Comparison of ENCODE assay signal across 8 cellular contexts in genomic region chr14:24332094-24332983, GRCh38. TPM values are rescaled to one million over a fixed set of nuclear protein-coding genes. Genes with fewer than 3 reads are reported as not detected.
DNase-seq lines count a peak whose midpoint lies in the region; ATAC-seq, FAIRE-seq and TF ChIP-seq lines count a peak whose summit lies in the region.

No MANE protein-coding gene starts in this region.

- H3K27ac ChIP-seq in WERI-Rb-1: no peak overlapping the region
- H3K27ac ChIP-seq in mammary epithelial cell (ENCODE audit: insufficient read depth, low read depth, low read length): no peak overlapping the region
- no peak overlapping the region for H3K27ac ChIP-seq in keratinocyte (ENCODE audit: control insufficient read depth, insufficient read depth, low read length)

- H3K9me3 ChIP-seq in WERI-Rb-1 (ENCODE audit: severe bottlenecking) (no peaks in the 10 kb centered on the region), mammary epithelial cell (replicated peaks; ENCODE audit: insufficient read depth, low read length) (no peaks in the 10 kb centered on the region), keratinocyte (ENCODE audit: control insufficient read depth, low read depth, low read length) (no peaks in the 10 kb centered on the region)

- H3K36me3 ChIP-seq in WERI-Rb-1 (no peaks in the 10 kb centered on the region), mammary epithelial cell (ENCODE audit: insufficient read depth, low read length) (no peaks in the 10 kb centered on the region), keratinocyte (ENCODE audit: control insufficient read depth in 2 of 2, extremely low read depth in 1 of 2, insufficient read depth in 2 of 2, low read length in 2 of 2) (peaks cover 0 to 2% of the 10 kb centered on the region in 2 experiments)

- peak; percentile 70 for FAIRE-seq in keratinocyte (lab: Jason Lieb, UNC)

- H3K79me2 ChIP-seq in mammary epithelial cell (ENCODE audit: insufficient read depth, low read length) (no peaks in the 10 kb centered on the region), keratinocyte (ENCODE audit: control insufficient read depth, insufficient read depth, low read length) (no peaks in the 10 kb centered on the region)

- no TSS peak for BruUV-seq in mammary epithelial cell (replicated peaks; lab: Mats Ljungman, UMichigan)

- H2AFZ ChIP-seq in mammary epithelial cell (ENCODE audit: low read depth, low read length): peak overlapping the region; percentile 94
- H2AFZ ChIP-seq in keratinocyte (ENCODE audit: control insufficient read depth, low read length): peak overlapping the region; percentile 44

- H3K9ac ChIP-seq in mammary epithelial cell (ENCODE audit: insufficient read depth, low read length) (no peak overlapping the region), keratinocyte (ENCODE audit: control insufficient read depth, extremely low read depth, insufficient read depth, low read length) (no peak overlapping the region)

- H3K4me2 ChIP-seq in mammary epithelial cell (ENCODE audit: insufficient read depth, low read depth, low read length): peak overlapping the region; percentile 91
- peak overlapping the region; percentile 52 for H3K4me2 ChIP-seq in keratinocyte (ENCODE audit: control insufficient read depth, extremely low read depth, insufficient read depth, low read depth, low read length)

- DNase-seq in SIG-M5 treated with dmso at 0.1 percent for 504 hours (lab: John Stamatoyannopoulos, UW; ENCODE audit: unreplicated experiment) (peak; percentile 73), SIG-M5 (lab: John Stamatoyannopoulos, UW) (no peak), NCI-H1694 (lab: John Stamatoyannopoulos, UW) (peak; percentile 71), WERI-Rb-1 (peak; percentile 69), mammary epithelial cell (peak; percentile 63), keratinocyte (ENCODE audit: low read depth, low spot score) (no peak)
- DNase-seq in stimulated activated CD4-positive, alpha-beta T cell treated with anti-CD3 and anti-CD28 coated beads, Interleukin-1b, Interleukin-23, amount 100 ng/mL, for 4 hours (ENCODE audit: low read depth in 2 of 2): peak; percentile 60 to 78

- CTCF ChIA-PET in mammary epithelial cell (lab: Charles Lee; ENCODE audit: low non-redundant PET): interaction anchor here (0.5 to 1.0 kb wide), 3 partner anchors 16 to 99 kb away, joined by 4 to 10 read pairs (median 5); no protein-coding TSS in a partner anchor

- H3K4me1 ChIP-seq in mammary epithelial cell (ENCODE audit: insufficient read depth, low read length) (peaks cover 22% of the 10 kb centered on the region), keratinocyte (ENCODE audit: control insufficient read depth, extremely low read depth, insufficient read depth, low read length) (peaks cover 22% of the 10 kb centered on the region)

- H3K9me1 ChIP-seq in keratinocyte (ENCODE audit: control insufficient read depth, extremely low read depth, insufficient read depth, low read length): no peaks in the 10 kb centered on the region

- 9% methylated on average over 24 of the region's 62 CpGs for WGBS in mammary epithelial cell (ENCODE audit: low coverage, missing lambda C conversion rate)

- dilution Hi-C loops in mammary epithelial cell (cut with HindIII; ENCODE audit: low sequenced_read_pairs) (loop anchor here (5.0 to 10.0 kb wide), 3 partner anchors 35 to 82 kb away; partner anchors contain the start of gene NFATC4), keratinocyte (cut with MboI; ENCODE audit: extremely low pct_ligation_motif_present, low sequenced_read_pairs) (no loop called here)

- TF ChIP-seq CTCF in WERI-Rb-1 (IDR thresholded peaks at IDR 0.05; ENCODE audit: low read depth, low read length) (peak; percentile 77), mammary epithelial cell (conservative IDR thresholded peaks at IDR 0.05 in 1 of 2, IDR thresholded peaks at IDR 0.05 in 1 of 2; ENCODE audit: extremely low read depth in 1 of 2, insufficient read depth in 1 of 2, low read depth in 1 of 2, low read length in 2 of 2) (peak; percentile 74 to 82), keratinocyte (optimal IDR thresholded peaks at IDR 0.05 in 1 of 3, IDR thresholded peaks at IDR 0.05 in 1 of 3, conservative IDR thresholded peaks at IDR 0.05 in 1 of 3; ENCODE audit: extremely low read depth in 1 of 3, insufficient read depth in 2 of 3, low read length in 3 of 3) (peak; percentile 77 to 94 (median 91))

- no peaks in the 10 kb centered on the region for H4K20me1 ChIP-seq in mammary epithelial cell (ENCODE audit: insufficient read depth, low read length)
- no peaks in the 10 kb centered on the region for H4K20me1 ChIP-seq in keratinocyte (ENCODE audit: control insufficient read depth, extremely low read depth, insufficient read depth, low read length)

- H3K27me3 ChIP-seq in WERI-Rb-1 (ENCODE audit: insufficient read depth, low read depth, severe bottlenecking): peaks cover 2% of the 10 kb centered on the region
- peaks cover 13% of the 10 kb centered on the region for H3K27me3 ChIP-seq in mammary epithelial cell (ENCODE audit: insufficient read depth, low read length)
- peaks cover 13% of the 10 kb centered on the region for H3K27me3 ChIP-seq in keratinocyte (ENCODE audit: control insufficient read depth, extremely low read depth, insufficient read depth, low read length)

- in situ Hi-C loops in mammary epithelial cell (cut with MboI; ENCODE audit: low sequenced_read_pairs in 2 of 2): loop anchor here (5.0 kb wide), 1 partner anchor 100 kb away; no protein-coding TSS in a partner anchor

- intact Hi-C loops in mammary epithelial cell (cut with micrococcal nuclease): loop anchor here (1.0 to 10.0 kb wide), 3 partner anchors 89 to 358 kb away; no protein-coding TSS in a partner anchor

- H3K4me3 ChIP-seq in WERI-Rb-1 (ENCODE audit: low read depth, low read length): no peak overlapping the region
- H3K4me3 ChIP-seq in mammary epithelial cell (replicated peaks in 1 of 3; ENCODE audit: insufficient read depth in 1 of 3, low read depth in 2 of 3, low read length in 3 of 3): peak overlapping the region in 2 of 3 experiments; percentile 9 to 28
- H3K4me3 ChIP-seq in keratinocyte (ENCODE audit: control insufficient read depth in 2 of 3, extremely low read depth in 1 of 3, insufficient read depth in 2 of 3, low read depth in 1 of 3, low read length in 3 of 3): peak overlapping the region in 1 of 3 experiments; percentile 15

- peak; percentile 88 for ATAC-seq in HG02885 (IDR thresholded peaks at IDR 0.05; ENCODE audit: poor library complexity, unreplicated experiment)

RNA-seq across cellular contexts. Expression of gene ADCY4, which starts 2.5 kb away (rescaled TPM):
- under 1 TPM; 0.21 to 0.83 TPM for total RNA-seq in mammary epithelial cell
- polyA plus RNA-seq in mammary epithelial cell (0.10 TPM), keratinocyte (0.21 to 0.44 TPM (median 0.23 TPM) in 3 replicates)
- polyA minus RNA-seq in mammary epithelial cell (not detected), keratinocyte (0.20 to 0.32 TPM in 2 of 3 replicates, not detected in the other)
- polyA plus RNA-seq in keratinocyte (2011; ENCODE audit: low read depth): 0.92 TPM
- polyA plus RNA-seq in keratinocyte (2011; cell fraction: cytosol; rRNA removed): 0.05 and 0.16 TPM in 2 replicates
- 4.1 and 5.3 TPM in 2 replicates for polyA plus RNA-seq in keratinocyte (2011; cell fraction: nucleus; rRNA removed)
- 0.29 and 0.69 TPM in 2 replicates for polyA plus RNA-seq in keratinocyte (2012; ENCODE audit: low replicate concordance)
- polyA minus RNA-seq in keratinocyte (2011; cell fraction: cytosol; rRNA and poly(A)+ RNA removed): 5.4 TPM
- 1.1 and 1.2 TPM in 2 replicates for polyA minus RNA-seq in keratinocyte (2011; cell fraction: nucleus; rRNA and poly(A)+ RNA removed)

RNA-seq across cellular contexts. Expression of gene RIPK3, which starts 7.5 kb away (rescaled TPM):
- under 1 TPM; under 0.01 to 0.61 TPM for total RNA-seq in mammary epithelial cell
- polyA plus RNA-seq in mammary epithelial cell: 0.06 TPM
- not detected for polyA minus RNA-seq in mammary epithelial cell
- polyA plus RNA-seq in keratinocyte: 7.3 to 10.7 TPM (median 8.0 TPM) in 3 replicates
- polyA plus RNA-seq in keratinocyte (2011; ENCODE audit: low read depth): 2.1 TPM
- polyA plus RNA-seq in keratinocyte (2011; cell fraction: cytosol; rRNA removed): 3.5 and 4.3 TPM in 2 replicates
- polyA plus RNA-seq in keratinocyte (2011; cell fraction: nucleus; rRNA removed): 28.7 and 35.3 TPM in 2 replicates
- 4.6 and 6.4 TPM in 2 replicates for polyA plus RNA-seq in keratinocyte (2012; ENCODE audit: low replicate concordance)
- 6.1 to 7.7 TPM (median 7.0 TPM) in 3 replicates for polyA minus RNA-seq in keratinocyte
- 3.5 TPM for polyA minus RNA-seq in keratinocyte (2011; cell fraction: cytosol; rRNA and poly(A)+ RNA removed)
- polyA minus RNA-seq in keratinocyte (2011; cell fraction: nucleus; rRNA and poly(A)+ RNA removed): 8.8 and 9.8 TPM in 2 replicates

RNA-seq across cellular contexts. Expression of gene LTB4R, which starts 21.0 kb away (rescaled TPM):
- total RNA-seq in mammary epithelial cell: 10 to 100 TPM in 1 of 2 donors, 1 to 10 TPM in 1; 6.8 to 25.5 TPM
- polyA plus RNA-seq in mammary epithelial cell (9.2 TPM), keratinocyte (8.6 to 20.4 TPM (median 14.6 TPM) in 3 replicates)
- polyA minus RNA-seq in mammary epithelial cell (25.0 TPM), keratinocyte (16.4 to 31.6 TPM (median 21.6 TPM) in 3 replicates)
- 8.4 TPM for polyA plus RNA-seq in keratinocyte (2011; ENCODE audit: low read depth)
- polyA plus RNA-seq in keratinocyte (2011; cell fraction: cytosol; rRNA removed): 3.0 and 4.3 TPM in 2 replicates
- 53.5 and 61.4 TPM in 2 replicates for polyA plus RNA-seq in keratinocyte (2011; cell fraction: nucleus; rRNA removed)
- 8.4 and 41.2 TPM in 2 replicates for polyA plus RNA-seq in keratinocyte (2012; ENCODE audit: low replicate concordance)
- polyA minus RNA-seq in keratinocyte (2011; cell fraction: cytosol; rRNA and poly(A)+ RNA removed): 11.1 TPM
- 12.5 and 15.4 TPM in 2 replicates for polyA minus RNA-seq in keratinocyte (2011; cell fraction: nucleus; rRNA and poly(A)+ RNA removed)

RNA-seq across cellular contexts. Expression of gene LTB4R2, which starts 22.4 kb away (rescaled TPM):
- 10 to 100 TPM; 17.8 to 33.8 TPM for total RNA-seq in mammary epithelial cell
- polyA plus RNA-seq in mammary epithelial cell (7.3 TPM), keratinocyte (5.4 to 13.4 TPM (median 7.9 TPM) in 3 replicates)
- polyA minus RNA-seq in mammary epithelial cell (2.2 TPM), keratinocyte (6.4 to 9.3 TPM (median 6.9 TPM) in 3 replicates)
- polyA plus RNA-seq in keratinocyte (2011; ENCODE audit: low read depth): 3.9 TPM
- polyA plus RNA-seq in keratinocyte (2011; cell fraction: cytosol; rRNA removed): 1.2 and 2.7 TPM in 2 replicates
- polyA plus RNA-seq in keratinocyte (2011; cell fraction: nucleus; rRNA removed): 28.9 and 46.2 TPM in 2 replicates
- polyA plus RNA-seq in keratinocyte (2012; ENCODE audit: low replicate concordance): 8.7 and 19.1 TPM in 2 replicates
- 16.9 TPM for polyA minus RNA-seq in keratinocyte (2011; cell fraction: cytosol; rRNA and poly(A)+ RNA removed)
- 33.0 TPM in 2 replicates for polyA minus RNA-seq in keratinocyte (2011; cell fraction: nucleus; rRNA and poly(A)+ RNA removed)

RNA-seq across cellular contexts. Expression of gene CIDEB, which starts 24.6 kb away (rescaled TPM):
- 1 to 10 TPM; 1.3 to 2.1 TPM for total RNA-seq in mammary epithelial cell
- 3.3 TPM for polyA plus RNA-seq in mammary epithelial cell
- 5.4 TPM for polyA minus RNA-seq in mammary epithelial cell
- 2.4 to 3.7 TPM (median 2.6 TPM) in 3 replicates for polyA plus RNA-seq in keratinocyte
- polyA plus RNA-seq in keratinocyte (2011; ENCODE audit: low read depth): 5.1 TPM
- 1.7 and 1.8 TPM in 2 replicates for polyA plus RNA-seq in keratinocyte (2011; cell fraction: cytosol; rRNA removed)
- polyA plus RNA-seq in keratinocyte (2011; cell fraction: nucleus; rRNA removed): 2.1 and 2.8 TPM in 2 replicates
- polyA plus RNA-seq in keratinocyte (2012; ENCODE audit: low replicate concordance): 3.2 and 4.2 TPM in 2 replicates
- 0.99 to 3.9 TPM (median 1.3 TPM) in 3 replicates for polyA minus RNA-seq in keratinocyte
- 1.5 TPM for polyA minus RNA-seq in keratinocyte (2011; cell fraction: cytosol; rRNA and poly(A)+ RNA removed)
- polyA minus RNA-seq in keratinocyte (2011; cell fraction: nucleus; rRNA and poly(A)+ RNA removed): 0.63 and 0.78 TPM in 2 replicates

Comparison
In these comparisons a context has a peak if more than half of its experiments do, and no peak if none do; other contexts are left out.
1. DNase-seq: peak in SIG-M5 treated with dmso at 0.1 percent for 504 hours (single experiment), NCI-H1694 (single experiment), WERI-Rb-1 (single experiment), mammary epithelial cell (single experiment) and stimulated activated CD4-positive, alpha-beta T cell treated with anti-CD3 and anti-CD28 coated beads, Interleukin-1b, Interleukin-23, amount 100 ng/mL, for 4 hours (2 of 2); none in SIG-M5 (single experiment) and keratinocyte (single experiment).
2. Peak in every context shown above with its lines, with median percentiles within 50 percentile points of each other: CTCF ChIP-seq.